8 cellular contexts compared by ENCODE assay signal in the genomic region with DNA sequence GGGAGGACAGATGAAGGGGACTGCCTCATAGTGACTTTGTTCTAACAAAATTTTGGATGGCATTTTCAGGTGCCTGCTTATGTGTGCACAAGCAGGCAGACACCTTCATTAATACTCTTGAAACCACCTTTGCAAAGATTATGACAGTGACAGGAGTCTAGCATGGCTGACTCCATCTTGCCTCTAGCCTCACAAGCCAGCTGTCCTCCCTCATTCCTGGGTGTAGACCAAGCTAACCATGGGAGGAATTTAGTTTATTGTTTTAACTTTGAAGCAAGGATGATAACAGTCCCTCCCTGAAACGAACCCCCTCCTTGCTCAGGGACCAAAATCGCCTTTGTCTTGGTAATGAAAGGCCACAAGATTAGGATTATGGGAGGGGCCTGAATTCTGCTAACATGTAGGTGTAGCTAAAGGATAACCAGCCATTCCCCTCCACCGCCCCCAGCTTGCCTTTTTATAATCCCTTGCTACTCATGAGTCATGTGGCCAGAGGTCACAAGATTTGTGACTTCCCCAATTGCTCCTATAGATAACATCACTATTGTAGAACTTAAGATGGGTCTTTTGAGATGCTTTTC.
DNase-seq lines count a peak whose midpoint lies in the region; ATAC-seq and TF ChIP-seq lines count a peak whose summit lies in the region.

No MANE protein-coding gene starts in this region.

- H3K4me3 Mint-ChIP-seq in activated CD8-positive, alpha-beta memory T cell treated with anti-CD3 and anti-CD28 coated beads, Interleukin-2, amount 10 ng/mL, durations not matched to agents 7 days and 5 days, result no peak overlapping the region
- H3K4me3 Mint-ChIP-seq in stimulated activated naive CD8-positive, alpha-beta T cell treated with anti-CD3 and anti-CD28 coated beads, Interleukin-15, amount 100 ng/mL, for 72 hours, result no peak overlapping the region

- no peak for ATAC-seq in activated CD8-positive, alpha-beta memory T cell treated with anti-CD3 and anti-CD28 coated beads, Interleukin-2, amount 10 ng/mL, durations not matched to agents 7 days and 5 days
- peak; percentile 55 for ATAC-seq in SK-N-SH treated with all-trans-retinoic acid at 6 μM for 48 hours
- peak; percentile 47 for ATAC-seq in stimulated activated naive CD8-positive, alpha-beta T cell treated with anti-CD3 and anti-CD28 coated beads, Interleukin-15, amount 100 ng/mL, for 72 hours

- peaks cover 38% of the 10 kb centered on the region for H3K36me3 Mint-ChIP-seq in activated CD8-positive, alpha-beta memory T cell treated with anti-CD3 and anti-CD28 coated beads, Interleukin-2, amount 10 ng/mL, durations not matched to agents 7 days and 5 days

- H3K9me3 Mint-ChIP-seq in activated CD8-positive, alpha-beta memory T cell treated with anti-CD3 and anti-CD28 coated beads, Interleukin-2, amount 10 ng/mL, durations not matched to agents 7 days and 5 days (ENCODE audit: low read depth), result no peaks in the 10 kb centered on the region
- H3K9me3 Mint-ChIP-seq in stimulated activated naive CD8-positive, alpha-beta T cell treated with anti-CD3 and anti-CD28 coated beads, Interleukin-15, amount 100 ng/mL, for 72 hours, result no peaks in the 10 kb centered on the region

- H3K4me1 Mint-ChIP-seq in activated CD8-positive, alpha-beta memory T cell treated with anti-CD3 and anti-CD28 coated beads, Interleukin-2, amount 10 ng/mL, durations not matched to agents 7 days and 5 days, result peaks cover 69% of the 10 kb centered on the region
- peaks cover 65% of the 10 kb centered on the region for H3K4me1 Mint-ChIP-seq in stimulated activated naive CD8-positive, alpha-beta T cell treated with anti-CD3 and anti-CD28 coated beads, Interleukin-15, amount 100 ng/mL, for 72 hours

- no peak for TF ChIP-seq CTCF in GM10248 (IDR thresholded peaks at IDR 0.05; ENCODE audit: control extremely low read depth, extremely low read depth, low read depth, missing control alignments)

- H3K27ac Mint-ChIP-seq in activated CD8-positive, alpha-beta memory T cell treated with anti-CD3 and anti-CD28 coated beads, Interleukin-2, amount 10 ng/mL, durations not matched to agents 7 days and 5 days, result peak overlapping the region; percentile 56
- peak overlapping the region in 1 of 2 donors; percentile 86 for H3K27ac Mint-ChIP-seq in stimulated activated naive CD8-positive, alpha-beta T cell treated with anti-CD3 and anti-CD28 coated beads, Interleukin-15, amount 100 ng/mL, for 72 hours

- POLR2A ChIA-PET in GM10248 (lab: Yijun Ruan, JAX), result no interaction called here

- no peaks in the 10 kb centered on the region for H3K27me3 Mint-ChIP-seq in activated CD8-positive, alpha-beta memory T cell treated with anti-CD3 and anti-CD28 coated beads, Interleukin-2, amount 10 ng/mL, durations not matched to agents 7 days and 5 days
- H3K27me3 Mint-ChIP-seq in stimulated activated naive CD8-positive, alpha-beta T cell treated with anti-CD3 and anti-CD28 coated beads, Interleukin-15, amount 100 ng/mL, for 72 hours, result no peaks in the 10 kb centered on the region

- DNase-seq in activated CD8-positive, alpha-beta memory T cell treated with anti-CD3 and anti-CD28 coated beads, Interleukin-2, amount 10 ng/mL, durations not matched to agents 7 days and 5 days, result no peak
- no peak for DNase-seq in activated CD8-positive, alpha-beta memory T cell treated with anti-CD3 and anti-CD28 coated beads, Interleukin-2, amount 50 U/mL, for 4 hours
- peak; percentile 11 for DNase-seq in globus pallidus (ENCODE audit: low spot score)
- DNase-seq in stimulated activated naive CD8-positive, alpha-beta T cell treated with anti-CD3 and anti-CD28 coated beads, Interleukin-15, amount 100 ng/mL, for 72 hours, result no peak
- no peak for DNase-seq in NCI-H2196 treated with DMSO at 0.1 percent for 48 hours (lab: John Stamatoyannopoulos, UW; ENCODE audit: unreplicated experiment)
- DNase-seq in GM10248 (ENCODE audit: extremely low spot score), result no peak
- DNase-seq in occipital lobe (lab: John Stamatoyannopoulos, UW), result no peak

- CTCF ChIA-PET in activated CD8-positive, alpha-beta memory T cell treated with anti-CD3 and anti-CD28 coated beads, Interleukin-2, amount 10 ng/mL, durations not matched to agents 7 days and 5 days (lab: Charles Lee), result interaction anchor here (1.7 to 3.2 kb wide), 2 partner anchors 215 to 231 kb away, joined by 4 to 11 read pairs; no protein-coding TSS in a partner anchor
- CTCF ChIA-PET in GM10248 (lab: Yijun Ruan, JAX), result interaction anchor here (1.1 to 1.7 kb wide), 4 partner anchors 14 to 231 kb away, joined by 3 to 8 read pairs (median 4); no protein-coding TSS in a partner anchor

TF ChIP-seq in SK-N-SH treated with all-trans-retinoic acid at 6 μM for 48 hours, 23 proteins besides CTCF, POLR2A, EP300 and RAD21:
- TF ChIP-seq CSRNP3 (CRISPR knock-in tag; IDR thresholded peaks at IDR 0.05) (no peak), ZFP3 (CRISPR knock-in tag; IDR thresholded peaks at IDR 0.05) (0 out of 2 replicates have a peak, but pooled peaks have one; percentile 31), CSDC2 (CRISPR knock-in tag; IDR thresholded peaks at IDR 0.05) (peak; percentile 94), SNAI2 (CRISPR knock-in tag; IDR thresholded peaks at IDR 0.05) (peak; percentile 85; the same call in 1 of the 2 replicates), ZC3H10 (CRISPR knock-in tag; IDR thresholded peaks at IDR 0.05) (no peak)
